Comparison of ENCODE assay signal across 7 cellular contexts in the genomic region with DNA sequence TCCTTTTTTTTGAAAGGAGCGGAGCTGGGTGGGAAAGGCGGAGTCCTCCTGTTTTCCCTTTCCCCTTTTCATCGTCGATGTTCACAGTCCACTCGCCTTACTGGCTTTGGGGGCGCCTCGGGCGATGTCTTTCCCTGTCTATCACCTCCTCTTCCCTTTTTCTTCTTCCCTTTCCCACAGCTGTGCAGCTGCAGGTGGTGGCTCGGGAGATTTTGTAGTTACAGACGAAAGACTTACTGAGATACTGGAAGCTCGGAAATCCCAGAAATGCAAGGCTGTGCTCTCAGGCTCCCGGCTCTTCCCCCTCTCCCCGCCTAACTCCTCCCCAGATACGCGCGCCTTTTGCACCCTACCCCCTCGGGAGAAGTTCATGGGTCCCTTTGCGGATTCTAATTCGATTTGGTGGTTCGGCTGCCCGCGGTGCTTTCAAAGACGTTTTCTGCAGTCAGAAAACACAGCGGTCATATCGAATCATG. TPM values are rescaled to one million over a fixed set of nuclear protein-coding genes. Genes with fewer than 3 reads are reported as not detected.
A peak's percentile ranks its signal among the peaks of the same experiment; 100 is the strongest.
DNase-seq lines count a peak whose midpoint lies in the region; ATAC-seq and TF ChIP-seq lines count a peak whose summit lies in the region.

No MANE protein-coding gene starts in this region.

- no TSS peak for BruUV-seq in IMR-90 (replicated peaks; lab: Mats Ljungman, UMichigan)

- H3K9ac ChIP-seq in IMR-90 (ENCODE audit: low read depth, low read length), result peak overlapping the region; percentile 90

- peak overlapping the region; percentile 69 for H4K91ac ChIP-seq in IMR-90 (ENCODE audit: insufficient read depth, low read depth, low read length)

- POLR2A ChIA-PET in IMR-90 (lab: Charles Lee; ENCODE audit: unreplicated experiment), result interaction anchor here (0.8 to 1.0 kb wide), 3 partner anchors 37 to 380 kb away, joined by 3 to 4 read pairs (median 3); no protein-coding TSS in a partner anchor
- POLR2A ChIA-PET in WTC11 (lab: Charles Lee), result interaction anchor here (0.6 to 1.1 kb wide), 3 partner anchors 72 to 253 kb away, joined by 3 to 4 read pairs (median 4); no protein-coding TSS in a partner anchor

- peak overlapping the region; percentile 83 for H3K4me3 Mint-ChIP-seq in WTC11
- peak overlapping the region; percentile 85 to 93 (median 90) for H3K4me3 Mint-ChIP-seq in nephron

- H2BK20ac ChIP-seq in IMR-90 (ENCODE audit: low read depth, low read length), result no peak overlapping the region

- peak overlapping the region; percentile 92 for H3K56ac ChIP-seq in IMR-90 (ENCODE audit: extremely low read depth, insufficient read depth, low read length)

- peak overlapping the region; percentile 74 for H3K27ac ChIP-seq in IMR-90 (ENCODE audit: insufficient read depth, low read length)

- dilution Hi-C loops in IMR-90 (cut with HindIII; ENCODE audit: low sequenced_read_pairs, unreplicated experiment), result no loop called here

- H4K8ac ChIP-seq in IMR-90 (ENCODE audit: low read depth in 2 of 2, low read length in 2 of 2), result peak overlapping the region; percentile 30 to 73; a peak in 3 of 4 replicates

- peak overlapping the region; percentile 95 for H3K23ac ChIP-seq in IMR-90 (ENCODE audit: low read depth, low read length)

- DNase-seq in ELR (ENCODE audit: low read depth) (peak; percentile 58), IMR-90 (peak; percentile 52), WTC11 (ENCODE audit: low spot score) (no peak), fibroblast of mammary gland (ENCODE audit: low read depth) (peak; percentile 42)
- no peak for DNase-seq in stimulated activated CD4-positive, alpha-beta T cell treated with anti-CD3 and anti-CD28 coated beads, Interleukin-4, amount 100 ng/mL, for 4 hours

- ATAC-seq in IMR-90 (ENCODE audit: low read depth) (no peak), WTC11 (no peak), HG02938 (IDR thresholded peaks at IDR 0.05; ENCODE audit: unreplicated experiment) (no peak)

- peak overlapping the region; percentile 38 for H3K18ac ChIP-seq in IMR-90 (ENCODE audit: low read depth, low read length)

- H4K20me1 ChIP-seq in IMR-90 (ENCODE audit: insufficient read depth, low read length), result peaks cover 59% of the 10 kb centered on the region

- peak overlapping the region; percentile 80 for H3K4ac ChIP-seq in IMR-90 (ENCODE audit: low read depth, low read length)

- H3K4me3 ChIP-seq in IMR-90 (ENCODE audit: insufficient read depth, low read depth, low read length) (peak overlapping the region; percentile 57), fibroblast of mammary gland (ENCODE audit: control insufficient read depth, low read depth, low read length) (peak overlapping the region; percentile 90)

- peak overlapping the region; percentile 45; the same call in 1 of the 3 replicates for H2BK15ac ChIP-seq in IMR-90 (ENCODE audit: low read depth, low read length)

- H2BK5ac ChIP-seq in IMR-90 (ENCODE audit: low read depth, low read length, poor library complexity, severe bottlenecking), result peak overlapping the region; percentile 51

- H2AK9ac ChIP-seq in IMR-90 (replicated peaks; ENCODE audit: low read depth, low read length, poor library complexity), result peak overlapping the region; percentile 12

- H3K9me1 ChIP-seq in IMR-90 (ENCODE audit: insufficient read depth, low read length), result peaks cover 15% of the 10 kb centered on the region

- CTCF ChIA-PET in IMR-90 (lab: Yijun Ruan, JAX), result interaction anchor here (0.7 to 1.6 kb wide), 2 partner anchors 45 to 69 kb away, joined by 4 read pairs; no protein-coding TSS in a partner anchor
- CTCF ChIA-PET in WTC11 (lab: Charles Lee), result interaction anchor here (1.2 to 1.7 kb wide), 3 partner anchors 93 to 101 kb away, joined by 3 to 5 read pairs (median 4); no protein-coding TSS in a partner anchor

- H3K4me1 ChIP-seq in IMR-90 (ENCODE audit: control insufficient read depth, insufficient read depth, low read length), result peaks cover 12% of the 10 kb centered on the region

- peaks cover 12% of the 10 kb centered on the region for H3K27me3 Mint-ChIP-seq in WTC11 (ENCODE audit: low read depth)
- no peaks in the 10 kb centered on the region for H3K27me3 Mint-ChIP-seq in nephron (ENCODE audit: low read depth)

- TF ChIP-seq CTCF in IMR-90 (conservative IDR thresholded peaks at IDR 0.05; ENCODE audit: low read depth, low read length), result no peak
- TF ChIP-seq CTCF in WTC11 (IDR thresholded peaks at IDR 0.05), result no peak
- no peak for TF ChIP-seq CTCF in fibroblast of mammary gland (conservative IDR thresholded peaks at IDR 0.05; ENCODE audit: control insufficient read depth, insufficient read depth, low read depth, low read length)
- no peak for TF ChIP-seq CTCF in nephron (IDR thresholded peaks at IDR 0.05; ENCODE audit: unreplicated experiment in 3 of 3)

- H3K9me3 ChIP-seq in IMR-90 (ENCODE audit: control insufficient read depth, insufficient read depth, low read length), result no peaks in the 10 kb centered on the region

- H3K27me3 ChIP-seq in IMR-90 (ENCODE audit: control insufficient read depth, insufficient read depth, low read length), result no peaks in the 10 kb centered on the region

- no peaks in the 10 kb centered on the region for H3K9me3 Mint-ChIP-seq in WTC11
- peaks cover 2% of the 10 kb centered on the region for H3K9me3 Mint-ChIP-seq in nephron

- H2AK5ac ChIP-seq in IMR-90 (ENCODE audit: low read depth, low read length), result 0 out of 2 replicates have a peak overlapping the region, but pooled peaks have one; percentile 3

- H3K4me2 ChIP-seq in IMR-90 (ENCODE audit: low read depth, low read length), result peak overlapping the region; percentile 92

- TF ChIP-seq POLR2A in IMR-90 (IDR thresholded peaks at IDR 0.05; ENCODE audit: low read depth, low read length), result no peak

- intact Hi-C loops in IMR-90 (cut with micrococcal nuclease), result loop anchor here (1.0 to 5.0 kb wide), 6 partner anchors 36 to 252 kb away; partner anchors contain the start of gene CCNG2

- in situ Hi-C loops in IMR-90 (cut with MboI; ENCODE audit: low sequenced_read_pairs), result loop anchor here (10.0 kb wide), 1 partner anchor 74 kb away; no protein-coding TSS in a partner anchor

- H3K36me3 ChIP-seq in IMR-90 (ENCODE audit: control insufficient read depth, insufficient read depth, low read length), result peaks cover 2% of the 10 kb centered on the region

- peaks cover 0 to 52% of the 10 kb centered on the region in 2 experiments; a peak in 3 of 4 replicates for H3K79me1 ChIP-seq in IMR-90 (ENCODE audit: low read depth in 1 of 2, low read length in 2 of 2)

- H3K27ac Mint-ChIP-seq in WTC11 (peak overlapping the region; percentile 52; the same call in 1 of the 2 replicates), nephron (peak overlapping the region; percentile 89 to 91 (median 91))

- H3K36me3 Mint-ChIP-seq in WTC11 (no peaks in the 10 kb centered on the region), nephron (ENCODE audit: low read depth) (peaks cover 38% of the 10 kb centered on the region)

- peak overlapping the region; percentile 90 for H2AFZ ChIP-seq in IMR-90 (replicated peaks; ENCODE audit: low read length, poor library complexity)

- H2BK120ac ChIP-seq in IMR-90 (ENCODE audit: low read depth, low read length), result peak overlapping the region; percentile 72

- WGBS in IMR-90 (ENCODE audit: extremely low coverage in 2 of 2, insufficient read length in 1 of 2), 2 experiments, result 0% methylated on average over 4 of the region's 25 CpGs; no CpG with 5 or more reads in 1 of the 2 experiments

- H4K5ac ChIP-seq in IMR-90 (ENCODE audit: low read depth, low read length), result 0 out of 2 replicates have a peak overlapping the region, but pooled peaks have one; percentile 0

- TF ChIP-seq RAD21 in IMR-90 (IDR thresholded peaks at IDR 0.05; ENCODE audit: low read length), result no peak

- H3K4me1 Mint-ChIP-seq in WTC11 (peaks cover 51% of the 10 kb centered on the region), nephron (peaks cover 74% of the 10 kb centered on the region)

- peak overlapping the region; percentile 90 for H3K14ac ChIP-seq in IMR-90 (replicated peaks; ENCODE audit: low read depth, low read length)

TF ChIP-seq in IMR-90, 13 proteins besides CTCF, POLR2A, EP300 and RAD21 (continues in another document):
- TF ChIP-seq ELK1 (IDR thresholded peaks at IDR 0.05; ENCODE audit: borderline replicate concordance, low read depth, low read length) (no peak), SMC3 (IDR thresholded peaks at IDR 0.05; ENCODE audit: low read depth, low read length) (no peak), MAZ (IDR thresholded peaks at IDR 0.05; ENCODE audit: borderline replicate concordance, low read depth, low read length) (no peak)

TF ChIP-seq in WTC11, 78 proteins besides CTCF, POLR2A, EP300 and RAD21:
- TF ChIP-seq, protein P1, sequence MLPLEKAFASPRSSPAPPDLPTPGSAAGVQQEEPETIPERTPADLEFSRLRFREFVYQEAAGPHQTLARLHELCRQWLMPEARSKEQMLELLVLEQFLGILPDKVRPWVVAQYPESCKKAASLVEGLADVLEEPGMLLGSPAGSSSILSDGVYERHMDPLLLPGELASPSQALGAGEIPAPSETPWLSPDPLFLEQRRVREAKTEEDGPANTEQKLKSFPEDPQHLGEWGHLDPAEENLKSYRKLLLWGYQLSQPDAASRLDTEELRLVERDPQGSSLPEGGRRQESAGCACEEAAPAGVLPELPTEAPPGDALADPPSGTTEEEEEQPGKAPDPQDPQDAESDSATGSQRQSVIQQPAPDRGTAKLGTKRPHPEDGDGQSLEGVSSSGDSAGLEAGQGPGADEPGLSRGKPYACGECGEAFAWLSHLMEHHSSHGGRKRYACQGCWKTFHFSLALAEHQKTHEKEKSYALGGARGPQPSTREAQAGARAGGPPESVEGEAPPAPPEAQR (CRISPR knock-in tag; IDR thresholded peaks at IDR 0.05), result no peak
- 0 out of 2 replicates have a peak, but pooled peaks have one; percentile 36 for TF ChIP-seq KAT7 (CRISPR knock-in tag; IDR thresholded peaks at IDR 0.05; ENCODE audit: borderline replicate concordance)

RNA-seq across cellular contexts. Expression of gene SEPTIN11, which starts 1.3 kb away (rescaled TPM):
- 573 and 632 TPM in 2 replicates for total RNA-seq in IMR-90 (2012; rRNA removed)
- polyA plus RNA-seq in IMR-90 (2012; rRNA removed), result 258 and 267 TPM in 2 replicates
- 75.9 and 85.0 TPM in 2 replicates for polyA plus RNA-seq in IMR-90 (2012; cell fraction: cytosol; rRNA removed)
- polyA plus RNA-seq in IMR-90 (2012; cell fraction: nucleus; rRNA removed; ENCODE audit: low replicate concordance), result 36.2 and 197 TPM in 2 replicates
- 99.8 to 125 TPM (median 103 TPM) in 3 replicates for total RNA-seq in WTC11 (2021)

RNA-seq across cellular contexts. Expression of gene SOWAHB, which starts 52.9 kb away (rescaled TPM):
- total RNA-seq in IMR-90 (2012; rRNA removed), result under 0.01 TPM in 1 of 2 replicates, not detected in the other
- polyA plus RNA-seq in IMR-90 (2012; rRNA removed), result not detected in 2 replicates
- polyA plus RNA-seq in IMR-90 (2012; cell fraction: cytosol; rRNA removed), result 0.01 and 0.02 TPM in 2 replicates
- polyA plus RNA-seq in IMR-90 (2012; cell fraction: nucleus; rRNA removed; ENCODE audit: low replicate concordance), result 0.02 and 0.03 TPM in 2 replicates
- total RNA-seq in WTC11 (2021), result 1.3 to 1.6 TPM (median 1.5 TPM) in 3 replicates

Comparison
In these comparisons a context has a peak if more than half of its experiments do, and no peak if none do; other contexts are left out.
1. DNase-seq: peak in ELR (single experiment), IMR-90 (single experiment) and fibroblast of mammary gland (single experiment); none in WTC11 (single experiment) and stimulated activated CD4-positive, alpha-beta T cell treated with anti-CD3 and anti-CD28 coated beads, Interleukin-4, amount 100 ng/mL, for 4 hours (0 of 2).